In the genomic region with DNA sequence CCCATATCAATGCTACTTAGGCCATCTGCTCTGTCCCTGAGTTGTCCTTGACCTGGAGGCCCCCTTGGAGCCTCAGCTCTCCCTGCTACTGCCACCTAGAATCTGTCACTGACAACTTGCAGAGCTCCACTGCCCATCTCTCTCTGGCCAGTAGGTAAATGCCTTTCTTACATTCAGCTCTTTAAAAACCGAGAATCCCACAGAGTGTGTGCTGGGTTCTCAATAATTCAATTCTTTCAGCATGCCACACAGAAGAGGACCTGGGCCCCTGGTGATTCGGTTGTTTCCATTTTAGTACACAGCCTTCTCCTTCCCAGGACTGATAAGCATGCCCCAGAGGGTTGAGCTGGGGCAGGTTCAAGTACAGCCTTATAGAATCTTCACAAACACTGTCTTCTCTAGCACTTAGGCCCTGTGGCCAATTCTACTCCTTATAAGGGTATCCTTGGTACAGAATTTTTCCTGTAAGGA, we compare ENCODE assay signal across 10 cellular contexts. TPM values are rescaled to one million over a fixed set of nuclear protein-coding genes. Genes with fewer than 3 reads are reported as not detected.
A peak's percentile ranks its signal among the peaks of the same experiment; 100 is the strongest.
DNase-seq lines count a peak whose midpoint lies in the region; ATAC-seq, FAIRE-seq and TF ChIP-seq lines count a peak whose summit lies in the region.
"Had no signal": no experiment of that assay in that cellular context is flagged by ENCODE, and none has a peak within 500 bp of the region (broad histone marks: within the 10 kb centered on the region; RNA-seq: fewer than 3 reads in every experiment).

No MANE protein-coding gene starts in this region.

- H2AK5ac ChIP-seq in mesenchymal stem cell (ENCODE audit: low read length, severe bottlenecking), result peak overlapping the region; percentile 21

- no peak for TF ChIP-seq RAD21 in HepG2 (CRISPR knock-in tag; IDR thresholded peaks at IDR 0.05)

- H3K4me1 ChIP-seq in HepG2 (ENCODE audit: insufficient read depth, low read length), result peaks cover 34% of the 10 kb centered on the region
- no peaks in the 10 kb centered on the region for H3K4me1 ChIP-seq in right lobe of liver
- peaks cover 8% of the 10 kb centered on the region for H3K4me1 ChIP-seq in mesenchymal stem cell (ENCODE audit: control insufficient read depth, insufficient read depth, low read depth, low read length)

- no peaks in the 10 kb centered on the region for H3K79me1 ChIP-seq in mesenchymal stem cell (replicated peaks; ENCODE audit: low read length, poor library complexity, severe bottlenecking)

- peaks cover 17% of the 10 kb centered on the region for H3K4me1 Mint-ChIP-seq in type B pancreatic cell (ENCODE audit: unreplicated experiment)

- H3K4me3 ChIP-seq in HepG2 (replicated peaks in 1 of 3; ENCODE audit: insufficient read depth in 1 of 3, low read depth in 2 of 3, low read length in 3 of 3) (peak overlapping the region in 1 of 3 experiments; percentile 41; a peak in 1 of 6 replicates), right lobe of liver (no peak overlapping the region), astrocyte of the spinal cord (ENCODE audit: low read depth, low read length) (no peak overlapping the region), mesenchymal stem cell (ENCODE audit: insufficient read depth in 1 of 2, low read depth in 1 of 2, low read length in 2 of 2) (no peak overlapping the region)

- H3K27me3 ChIP-seq in HepG2 (ENCODE audit: control insufficient read depth in 1 of 2, insufficient read depth in 2 of 2, low read length in 2 of 2), result no peaks in the 10 kb centered on the region
- no peaks in the 10 kb centered on the region for H3K27me3 ChIP-seq in right lobe of liver
- H3K27me3 ChIP-seq in mesenchymal stem cell (ENCODE audit: control insufficient read depth in 1 of 2, insufficient read depth in 1 of 2, low read length in 2 of 2), result no peaks in the 10 kb centered on the region

- TF ChIP-seq POLR2A in HepG2 (IDR thresholded peaks at IDR 0.05; ENCODE audit: insufficient read depth in 1 of 2, low read depth in 2 of 2, low read length in 2 of 2) (no peak), right lobe of liver (IDR thresholded peaks at IDR 0.05) (no peak), GM18505 (IDR thresholded peaks at IDR 0.05; ENCODE audit: borderline replicate concordance, extremely low read depth, insufficient read depth, insufficient read length) (no peak)

- H3K4ac ChIP-seq in mesenchymal stem cell (ENCODE audit: low read depth in 1 of 2, low read length in 2 of 2), result peak overlapping the region in 1 of 2 experiments; percentile 65

- in situ Hi-C loops in HepG2 (cut with HindIII; ENCODE audit: extremely low pct_ligation_motif_present, low pct_unique_long_range_greater_than_20kb), result no loop called here
- in situ Hi-C loops in astrocyte of the spinal cord (cut with HindIII; ENCODE audit: low sequenced_read_pairs), result no loop called here

- CTCF ChIA-PET in HepG2 (lab: Yijun Ruan, JAX; ENCODE audit: low intra/inter-chr PET ratio, low total read pairs), result no interaction called here

- H2BK12ac ChIP-seq in mesenchymal stem cell (ENCODE audit: low read length in 2 of 2), result peak overlapping the region in 1 of 2 experiments; percentile 52

- H2BK5ac ChIP-seq in mesenchymal stem cell (ENCODE audit: low read depth, low read length, poor library complexity, severe bottlenecking), result no peak overlapping the region

- no peaks in the 10 kb centered on the region for H3K79me2 ChIP-seq in HepG2 (ENCODE audit: insufficient read depth, low read length)

- POLR2A ChIA-PET in HepG2 (lab: Yijun Ruan, JAX), result interaction anchor here (0.5 to 4.0 kb wide), 7 partner anchors 9 to 98 kb away, joined by 3 to 59 read pairs (median 6); a partner anchor contains a TSS

- H4K8ac ChIP-seq in mesenchymal stem cell (ENCODE audit: low read length), result peak overlapping the region; percentile 29

- BruUV-seq in HepG2 (replicated peaks; lab: Mats Ljungman, UMichigan), result no TSS peak

- peak overlapping the region; percentile 99 for H3K27ac Mint-ChIP-seq in type B pancreatic cell

- H4K91ac ChIP-seq in mesenchymal stem cell (ENCODE audit: low read length), result peak overlapping the region; percentile 19

- intact Hi-C loops in HepG2 (cut with micrococcal nuclease; ENCODE audit: unreplicated experiment) (loop anchor here (5.0 kb wide), 1 partner anchor 45 kb away; no protein-coding TSS in a partner anchor), right lobe of liver (cut with DNase I) (no loop called here)

- H3K9me3 ChIP-seq in HepG2 (ENCODE audit: low read length) (no peaks in the 10 kb centered on the region), right lobe of liver (no peaks in the 10 kb centered on the region), mesenchymal stem cell (ENCODE audit: control insufficient read depth, low read length) (no peaks in the 10 kb centered on the region)

- peak overlapping the region; percentile 6 for H3K4me3 Mint-ChIP-seq in type B pancreatic cell

- H3K27me3 Mint-ChIP-seq in type B pancreatic cell, result no peaks in the 10 kb centered on the region

- ATAC-seq in HepG2 (peak; percentile 52), right lobe of liver (no peak), GM19023 (IDR thresholded peaks at IDR 0.05; ENCODE audit: unreplicated experiment) (no peak), GM18505 (IDR thresholded peaks at IDR 0.05; ENCODE audit: unreplicated experiment) (no peak)

- no peaks in the 10 kb centered on the region for H4K20me1 ChIP-seq in HepG2 (ENCODE audit: insufficient read depth, low read length)

- H3K18ac ChIP-seq in mesenchymal stem cell (ENCODE audit: low read depth in 1 of 2, low read length in 2 of 2), result peak overlapping the region; percentile 54 to 79

- no peaks in the 10 kb centered on the region for H3K36me3 ChIP-seq in HepG2 (replicated peaks in 1 of 2; ENCODE audit: control insufficient read depth in 1 of 2, insufficient read depth in 2 of 2, low read length in 2 of 2)
- no peaks in the 10 kb centered on the region for H3K36me3 ChIP-seq in right lobe of liver
- no peaks in the 10 kb centered on the region for H3K36me3 ChIP-seq in mesenchymal stem cell (ENCODE audit: control insufficient read depth in 1 of 2, insufficient read depth in 2 of 2, low read depth in 1 of 2, low read length in 2 of 2)

- peak overlapping the region; percentile 99 for H3K27ac ChIP-seq in HepG2 (ENCODE audit: extremely low read length, insufficient read depth, low read length)
- H3K27ac ChIP-seq in right lobe of liver, result no peak overlapping the region
- peak overlapping the region; percentile 18 for H3K27ac ChIP-seq in mesenchymal stem cell (ENCODE audit: low read length, poor library complexity, severe bottlenecking)
- H3K27ac ChIP-seq: KMS-11 had no signal

- TF ChIP-seq EP300 in HepG2 (IDR thresholded peaks at IDR 0.05; ENCODE audit: low read depth in 2 of 2, low read length in 2 of 2) (peak in 1 of 2 experiments; percentile 34; a peak in 1 of 4 replicates), HepG2 (CRISPR knock-in tag; IDR thresholded peaks at IDR 0.05; ENCODE audit: borderline replicate concordance) (no peak)

- H2BK15ac ChIP-seq in mesenchymal stem cell (ENCODE audit: low read depth, poor library complexity, severe bottlenecking), result peak overlapping the region; percentile 55

- H2BK120ac ChIP-seq in mesenchymal stem cell (ENCODE audit: low read depth, low read length), result peak overlapping the region; percentile 6

- TF ChIP-seq CTCF in HepG2 (CRISPR knock-in tag; IDR thresholded peaks at IDR 0.05) (peak; percentile 53), right lobe of liver (IDR thresholded peaks at IDR 0.05) (no peak), astrocyte of the spinal cord (IDR thresholded peaks at IDR 0.05; ENCODE audit: low read depth, low read length) (no peak), type B pancreatic cell (conservative IDR thresholded peaks at IDR 0.05) (no peak)

- no peak overlapping the region for H3K23ac ChIP-seq in mesenchymal stem cell (ENCODE audit: low read length in 2 of 2)

- no peaks in the 10 kb centered on the region for H3K9me3 Mint-ChIP-seq in type B pancreatic cell

- 22% methylated on average over 2 of the region's 2 CpGs for WGBS in HepG2 (ENCODE audit: low lambda C conversion rate)
- 80% methylated on average over 2 of the region's 2 CpGs for WGBS in right lobe of liver (ENCODE audit: insufficient coverage, low coverage, low lambda C conversion rate, missing lambda C conversion rate)
- WGBS in mesenchymal stem cell, result 54% methylated on average over 2 of the region's 2 CpGs

- H3K4me2 ChIP-seq in HepG2 (ENCODE audit: low read depth, low read length), result peak overlapping the region; percentile 53
- no peak overlapping the region for H3K4me2 ChIP-seq in mesenchymal stem cell (ENCODE audit: low read length, poor library complexity, severe bottlenecking)
- H3K4me2 ChIP-seq: KMS-11 had no signal

- FAIRE-seq in HepG2 (lab: Jason Lieb, UNC), result peak; percentile 81

- peak overlapping the region; percentile 15 for H2AFZ ChIP-seq in HepG2 (ENCODE audit: low read length)
- peak overlapping the region; percentile 46 for H2AFZ ChIP-seq in mesenchymal stem cell (ENCODE audit: low read depth, low read length)

- H3K9ac ChIP-seq in HepG2 (ENCODE audit: insufficient read depth, low read depth, low read length) (0 out of 2 replicates have a peak overlapping the region, but pooled peaks have one; percentile 16), mesenchymal stem cell (ENCODE audit: low read length) (peak overlapping the region; percentile 42)
- H3K9ac ChIP-seq: KMS-11 had no signal

- DNase-seq in HepG2 (ENCODE audit: low spot score), result peak; percentile 56
- no peak for DNase-seq in right lobe of liver
- peak; percentile 19 for DNase-seq in astrocyte of the spinal cord (ENCODE audit: low read depth, low spot score)
- peak; percentile 28 for DNase-seq in mesenchymal stem cell
- DNase-seq in type B pancreatic cell (ENCODE audit: extremely low spot score, unreplicated experiment), result no peak
- no peak for DNase-seq in NCI-H128 (lab: John Stamatoyannopoulos, UW; ENCODE audit: unreplicated experiment)
- DNase-seq: caudate nucleus had no signal

- H3K14ac ChIP-seq in mesenchymal stem cell (ENCODE audit: low read length in 2 of 2), result peak overlapping the region in 1 of 2 experiments; percentile 7

- H3K36me3 Mint-ChIP-seq in type B pancreatic cell, result no peaks in the 10 kb centered on the region

RNA-seq across cellular contexts. Expression of a gene that starts 22.0 kb away (rescaled TPM):
- total RNA-seq in HepG2 (2016; rRNA removed; fragmentation: Illumina TruSeq; extraction: Trizol) (98.4 and 197 TPM in 2 replicates), right lobe of liver (10 to 100 TPM; 33.2 to 53.6 (median 45.0) TPM), type B pancreatic cell (ENCODE audit: low replicate concordance) (137 and 159 TPM in 2 replicates)
- 39.9 and 42.6 TPM in 2 replicates for total RNA-seq in HepG2 (2016; cell fraction: cytosol; rRNA removed; fragmentation: Illumina TruSeq; extraction: Trizol; ENCODE audit: low read depth)
- total RNA-seq in HepG2 (2016; cell fraction: insoluble cytoplasmic fraction; rRNA removed; fragmentation: Illumina TruSeq; extraction: Trizol), result 105 and 199 TPM in 2 replicates
- 75.1 and 87.0 TPM in 2 replicates for total RNA-seq in HepG2 (2016; cell fraction: membrane; rRNA removed; fragmentation: Illumina TruSeq; extraction: Trizol)
- 88.7 and 109 TPM in 2 replicates for total RNA-seq in HepG2 (2016; cell fraction: nucleus; rRNA removed; fragmentation: Illumina TruSeq; extraction: Trizol)
- polyA plus RNA-seq in HepG2 (2011; rRNA removed), result 53.3 and 59.4 TPM in 2 replicates
- 26.3 and 39.4 TPM in 2 replicates for polyA plus RNA-seq in HepG2 (2011; cell fraction: cytosol; rRNA removed)
- polyA plus RNA-seq in HepG2 (2011; cell fraction: nucleus; rRNA removed), result 13.6 and 18.8 TPM in 2 replicates
- 81.4 and 82.2 TPM in 2 replicates for polyA plus RNA-seq in HepG2 (2012)
- 5.4 and 6.1 TPM in 2 replicates for polyA plus RNA-seq in HepG2 (2016; cell fraction: cytosol; fragmentation: Illumina TruSeq; extraction: Trizol; ENCODE audit: low read depth)
- polyA plus RNA-seq in HepG2 (2016; cell fraction: insoluble cytoplasmic fraction; fragmentation: Illumina TruSeq; extraction: Trizol; ENCODE audit: low read depth), result 118 and 125 TPM in 2 replicates
- polyA plus RNA-seq in HepG2 (2016; cell fraction: membrane; fragmentation: Illumina TruSeq; extraction: Trizol; ENCODE audit: low read depth), result 26.7 and 34.8 TPM in 2 replicates
- 70.2 and 75.8 TPM in 2 replicates for polyA plus RNA-seq in HepG2 (2016; cell fraction: nucleus; fragmentation: Illumina TruSeq; extraction: Trizol; ENCODE audit: insufficient read depth, low read depth)
- polyA minus RNA-seq in HepG2 (2011; rRNA and poly(A)+ RNA removed; ENCODE audit: low replicate concordance), result 71.9 and 212 TPM in 2 replicates
- 213 and 224 TPM in 2 replicates for polyA minus RNA-seq in HepG2 (2011; cell fraction: cytosol; rRNA and poly(A)+ RNA removed)
- 106 and 141 TPM in 2 replicates for polyA minus RNA-seq in HepG2 (2011; cell fraction: nucleus; rRNA and poly(A)+ RNA removed)
- polyA plus RNA-seq in mesenchymal stem cell (2013, experiment 1 of 2), result 63.5 TPM
- polyA plus RNA-seq in mesenchymal stem cell (2013, experiment 2 of 2), result 63.4 TPM

RNA-seq across cellular contexts. Expression of a gene that starts 48.0 kb away (rescaled TPM):
- 18.8 and 36.8 TPM in 2 replicates for total RNA-seq in HepG2 (2016; rRNA removed; fragmentation: Illumina TruSeq; extraction: Trizol)
- total RNA-seq in HepG2 (2016; cell fraction: cytosol; rRNA removed; fragmentation: Illumina TruSeq; extraction: Trizol; ENCODE audit: low read depth), result 6.1 and 7.4 TPM in 2 replicates
- 18.2 and 37.3 TPM in 2 replicates for total RNA-seq in HepG2 (2016; cell fraction: insoluble cytoplasmic fraction; rRNA removed; fragmentation: Illumina TruSeq; extraction: Trizol)
- 8.3 and 10.7 TPM in 2 replicates for total RNA-seq in HepG2 (2016; cell fraction: membrane; rRNA removed; fragmentation: Illumina TruSeq; extraction: Trizol)
- 46.8 and 49.9 TPM in 2 replicates for total RNA-seq in HepG2 (2016; cell fraction: nucleus; rRNA removed; fragmentation: Illumina TruSeq; extraction: Trizol)
- polyA plus RNA-seq in HepG2 (2011; rRNA removed), result 48.1 and 48.4 TPM in 2 replicates
- 13.9 and 25.1 TPM in 2 replicates for polyA plus RNA-seq in HepG2 (2011; cell fraction: cytosol; rRNA removed)
- polyA plus RNA-seq in HepG2 (2011; cell fraction: nucleus; rRNA removed), result 69.1 and 76.5 TPM in 2 replicates
- 31.0 and 36.5 TPM in 2 replicates for polyA plus RNA-seq in HepG2 (2012)
- polyA plus RNA-seq in HepG2 (2016; cell fraction: cytosol; fragmentation: Illumina TruSeq; extraction: Trizol; ENCODE audit: low read depth), result 1.7 and 2.1 TPM in 2 replicates
- 13.1 and 14.1 TPM in 2 replicates for polyA plus RNA-seq in HepG2 (2016; cell fraction: insoluble cytoplasmic fraction; fragmentation: Illumina TruSeq; extraction: Trizol; ENCODE audit: low read depth)
- 3.2 and 4.1 TPM in 2 replicates for polyA plus RNA-seq in HepG2 (2016; cell fraction: membrane; fragmentation: Illumina TruSeq; extraction: Trizol; ENCODE audit: low read depth)
- 88.7 and 89.2 TPM in 2 replicates for polyA plus RNA-seq in HepG2 (2016; cell fraction: nucleus; fragmentation: Illumina TruSeq; extraction: Trizol; ENCODE audit: insufficient read depth, low read depth)
- 21.1 and 32.0 TPM in 2 replicates for polyA minus RNA-seq in HepG2 (2011; rRNA and poly(A)+ RNA removed; ENCODE audit: low replicate concordance)
- 20.0 and 28.9 TPM in 2 replicates for polyA minus RNA-seq in HepG2 (2011; cell fraction: cytosol; rRNA and poly(A)+ RNA removed)
- polyA minus RNA-seq in HepG2 (2011; cell fraction: nucleus; rRNA and poly(A)+ RNA removed), result 66.4 and 70.9 TPM in 2 replicates
- 10 to 100 TPM; 14.4 to 30.0 (median 23.2) TPM for total RNA-seq in right lobe of liver
- polyA plus RNA-seq in mesenchymal stem cell (2013, experiment 1 of 2), result 40.9 TPM
- 42.9 TPM for polyA plus RNA-seq in mesenchymal stem cell (2013, experiment 2 of 2)
- total RNA-seq in type B pancreatic cell (ENCODE audit: low replicate concordance), result 46.5 and 49.6 TPM in 2 replicates

Comparison
In these comparisons a context has a peak if more than half of its experiments do, and no peak if none do; other contexts are left out.
1. DNase-seq: peak in HepG2 (single experiment), astrocyte of the spinal cord (single experiment) and mesenchymal stem cell (single experiment); none in right lobe of liver (0 of 3), type B pancreatic cell (single experiment) and NCI-H128 (single experiment).
2. H3K27ac ChIP-seq: peak in HepG2 (single experiment) and mesenchymal stem cell (single experiment); none in right lobe of liver (0 of 3).